Comparison of ENCODE assay signal across 10 cellular contexts in the genomic region with DNA sequence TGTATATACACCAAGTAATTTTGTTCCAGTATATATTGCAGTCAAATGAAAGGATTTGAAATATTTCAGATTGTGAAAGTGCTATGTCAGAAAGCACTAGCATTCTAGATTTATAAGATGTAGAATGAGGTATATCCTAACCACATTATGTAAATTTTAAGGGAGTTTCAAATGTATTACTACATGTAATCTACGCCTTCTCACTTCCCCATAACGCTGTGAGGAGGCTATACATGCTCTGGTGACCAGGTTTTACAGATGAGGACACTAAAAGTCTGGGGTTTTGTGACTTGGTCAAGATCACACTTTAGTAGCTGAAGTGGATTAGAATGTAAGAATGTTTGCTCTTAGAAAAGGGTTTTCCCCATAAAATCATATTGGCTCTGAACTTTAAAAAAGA. TPM values are rescaled to one million over a fixed set of nuclear protein-coding genes. Genes with fewer than 3 reads are reported as not detected.
DNase-seq lines count a peak whose midpoint lies in the region; ATAC-seq and TF ChIP-seq lines count a peak whose summit lies in the region.
"Had no signal": no experiment of that assay in that cellular context is flagged by ENCODE, and none has a peak within 500 bp of the region (broad histone marks: within the 10 kb centered on the region; RNA-seq: fewer than 3 reads in every experiment).

No MANE protein-coding gene starts in this region.

- no peaks in the 10 kb centered on the region for H3K9me3 Mint-ChIP-seq in endodermal cell
- H3K9me3 Mint-ChIP-seq: CD8-positive, alpha-beta memory T cell had no signal

- ATAC-seq in GM19395 (IDR thresholded peaks at IDR 0.05; ENCODE audit: unreplicated experiment) = peak; percentile 100
- peak; percentile 97 for ATAC-seq in HG03039 (IDR thresholded peaks at IDR 0.05; ENCODE audit: unreplicated experiment)
- no peak for ATAC-seq in right lobe of liver

- no peaks in the 10 kb centered on the region for H3K27me3 Mint-ChIP-seq in endodermal cell (ENCODE audit: insufficient read depth)

- no peak overlapping the region for H3K27ac Mint-ChIP-seq in endodermal cell
- H3K27ac Mint-ChIP-seq: CD8-positive, alpha-beta memory T cell had no signal

- H3K9ac ChIP-seq in endodermal cell (ENCODE audit: extremely low read depth, low read length, poor library complexity, severe bottlenecking) = no peak overlapping the region

- intact Hi-C loops in dorsolateral prefrontal cortex (cut with DNase I) (loop anchor here in 1 of 2 donors (5.0 kb wide), 1 partner anchor 192 kb away; no protein-coding TSS in a partner anchor), right lobe of liver (cut with DNase I) (no loop called here)

- H3K27me3 ChIP-seq in GM06990 (replicated peaks; ENCODE audit: control insufficient read depth, insufficient read depth, low read length) (no peaks in the 10 kb centered on the region), dorsolateral prefrontal cortex (peaks cover 0 to 4% (median 0%) of the 10 kb centered on the region in 45 donors), endodermal cell (ENCODE audit: control insufficient read depth, insufficient read depth, low read length, poor library complexity, severe bottlenecking) (no peaks in the 10 kb centered on the region), right lobe of liver (no peaks in the 10 kb centered on the region)

- H3K36me3 ChIP-seq in GM06990 (ENCODE audit: control insufficient read depth, insufficient read depth, low read length) = no peaks in the 10 kb centered on the region
- no peaks in the 10 kb centered on the region for H3K36me3 ChIP-seq in endodermal cell (ENCODE audit: control insufficient read depth, insufficient read depth, low read length)
- H3K36me3 ChIP-seq in right lobe of liver = no peaks in the 10 kb centered on the region

- TF ChIP-seq CTCF in GM06990 (IDR thresholded peaks at IDR 0.05; ENCODE audit: insufficient read depth, low read length, poor library complexity, severe bottlenecking) = no peak
- TF ChIP-seq CTCF in dorsolateral prefrontal cortex (IDR thresholded peaks at IDR 0.05 in 54 of 56, conservative IDR thresholded peaks at IDR 0.05 in 2 of 56; ENCODE audit: low read depth in 1 of 56, partially characterized antibody in 56 of 56) = no peak
- TF ChIP-seq CTCF in endodermal cell (conservative IDR thresholded peaks at IDR 0.05) = no peak
- TF ChIP-seq CTCF in right lobe of liver (IDR thresholded peaks at IDR 0.05) = no peak

- H3K27ac ChIP-seq in dorsolateral prefrontal cortex (peak overlapping the region in 3 of 59 donors; percentile 1 to 49 (median 36)), endodermal cell (ENCODE audit: low read depth, low read length) (no peak overlapping the region), right lobe of liver (no peak overlapping the region)

- H3K9me3 ChIP-seq in endodermal cell (ENCODE audit: control insufficient read depth, low read length) (no peaks in the 10 kb centered on the region), right lobe of liver (no peaks in the 10 kb centered on the region)

- H3K36me3 Mint-ChIP-seq in endodermal cell (ENCODE audit: low read depth) = no peaks in the 10 kb centered on the region
- H3K36me3 Mint-ChIP-seq: CD8-positive, alpha-beta memory T cell had no signal

- H3K4me1 ChIP-seq in endodermal cell (ENCODE audit: control insufficient read depth, insufficient read depth, low read length) = peaks cover 3% of the 10 kb centered on the region
- peaks cover 0 to 53% (median 22%) of the 10 kb centered on the region in 4 donors for H3K4me1 ChIP-seq in right lobe of liver

- DNase-seq in GM06990 (ENCODE audit: extremely low read depth, insufficient read length) = peak; percentile 43
- peak; percentile 6 for DNase-seq in RPMI8226
- no peak for DNase-seq in dorsolateral prefrontal cortex
- DNase-seq in SW480 (ENCODE audit: low spot score) = no peak
- no peak for DNase-seq in endodermal cell
- no peak for DNase-seq in right lobe of liver
- DNase-seq: CD8-positive, alpha-beta memory T cell; NCI-H748 treated with DMSO at 0.1 percent for 48 hours had no signal

- no peak overlapping the region for H3K4me3 ChIP-seq in GM06990 (replicated peaks; ENCODE audit: low read depth, low read length)
- H3K4me3 ChIP-seq in dorsolateral prefrontal cortex = no peak overlapping the region
- H3K4me3 ChIP-seq in endodermal cell (ENCODE audit: low read length) = no peak overlapping the region
- H3K4me3 ChIP-seq in right lobe of liver = no peak overlapping the region

- peaks cover 22% of the 10 kb centered on the region for H3K4me1 Mint-ChIP-seq in endodermal cell
- H3K4me1 Mint-ChIP-seq: CD8-positive, alpha-beta memory T cell had no signal

- TF ChIP-seq POLR2A in right lobe of liver (IDR thresholded peaks at IDR 0.05) = no peak

- H3K4me3 Mint-ChIP-seq in endodermal cell = no peak overlapping the region
- H3K4me3 Mint-ChIP-seq: CD8-positive, alpha-beta memory T cell had no signal

- 97% methylated on average over 2 of the region's 2 CpGs; no CpG with 5 or more reads in 1 of the 2 experiments for WGBS in endodermal cell (ENCODE audit: insufficient coverage in 1 of 2, insufficient read length in 1 of 2), 2 experiments
- 65% methylated on average over 2 of the region's 2 CpGs for WGBS in right lobe of liver (ENCODE audit: insufficient coverage, low coverage, low lambda C conversion rate, missing lambda C conversion rate)

RNA-seq across cellular contexts. Expression of gene ENPEP, which starts 8.1 kb away (rescaled TPM):
- total RNA-seq in dorsolateral prefrontal cortex (1 to 10 TPM in 98 of 120 experiments, under 1 TPM in 22; 0.39 to 5.9 (median 1.7) TPM), endodermal cell (1 to 10 TPM; 4.6 to 9.4 TPM), right lobe of liver (10 to 100 TPM; 15.5 to 28.7 (median 24.7) TPM)
- polyA plus RNA-seq in endodermal cell (2013, experiment 1 of 2) = 1.7 TPM
- polyA plus RNA-seq in endodermal cell (2013, experiment 2 of 2) = 1.9 TPM
- total RNA-seq: CD8-positive, alpha-beta memory T cell had no signal
- polyA plus RNA-seq: CD8-positive, alpha-beta memory T cell had no signal

Comparison
In these comparisons a context has a peak if more than half of its experiments do, and no peak if none do; other contexts are left out.
1. DNase-seq: peak in GM06990 (single experiment) and RPMI8226 (single experiment); none in dorsolateral prefrontal cortex (0 of 10), SW480 (single experiment), endodermal cell (single experiment) and right lobe of liver (0 of 3).
2. ATAC-seq: peak in GM19395 (single experiment) and HG03039 (single experiment); none in right lobe of liver (0 of 4).